1 cellular context compared by ENCODE assay signal in the genomic region with DNA sequence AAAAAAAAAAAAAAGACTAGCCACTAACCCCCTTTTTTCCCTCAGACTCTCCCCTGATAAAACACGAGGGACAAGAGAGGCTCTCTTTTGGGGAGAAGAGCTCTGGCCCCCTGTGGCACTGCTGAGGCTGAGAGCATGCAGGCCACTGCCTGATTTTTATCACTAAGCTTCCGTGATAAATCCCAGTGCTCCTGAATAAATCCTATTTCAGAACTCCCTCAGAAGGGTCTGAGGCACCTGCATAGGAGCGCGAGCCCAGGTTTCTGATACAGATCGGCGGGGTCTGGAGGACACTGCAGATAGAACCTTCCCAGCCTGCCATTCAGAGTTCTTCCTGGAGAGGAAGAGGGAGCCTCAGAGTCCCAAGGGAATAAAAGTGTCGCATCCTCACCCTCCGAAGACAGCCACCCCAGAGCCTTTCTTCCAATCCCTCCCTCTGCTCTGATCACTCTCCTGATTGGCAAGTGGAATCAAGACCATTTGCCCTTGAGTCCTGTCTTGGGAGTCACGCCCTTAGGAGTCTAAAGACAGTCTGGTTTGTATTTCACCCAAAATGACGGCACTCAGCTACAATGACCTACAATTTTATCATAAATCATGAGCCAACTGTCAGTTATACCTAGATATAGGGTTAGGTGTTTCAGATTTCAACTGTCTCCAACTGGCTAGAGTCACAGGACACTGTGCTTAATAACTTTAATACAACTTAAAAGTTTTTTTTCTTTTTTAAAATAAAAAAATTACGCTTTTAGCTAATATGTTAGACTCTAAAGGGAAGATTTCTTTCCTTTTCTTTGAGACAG.
TF ChIP-seq lines count a peak whose summit lies in the region.

No MANE protein-coding gene starts in this region.

TF ChIP-seq in GM23338, 12 proteins besides CTCF, POLR2A, EP300 and RAD21 (continued from another document):
- TF ChIP-seq JUNB (IDR thresholded peaks at IDR 0.05; ENCODE audit: unreplicated experiment) (no peak), ZNF331 (CRISPR knock-in tag; IDR thresholded peaks at IDR 0.05; ENCODE audit: low read depth) (no peak), NANOG (IDR thresholded peaks at IDR 0.05; ENCODE audit: borderline replicate concordance) (no peak), POLR2AphosphoS5 (IDR thresholded peaks at IDR 0.05; ENCODE audit: low read depth) (no peak), STAT1 (IDR thresholded peaks at IDR 0.05; ENCODE audit: unreplicated experiment) (no peak)
